In genomic region chr2:162821718-162822117, GRCh38 we compare ENCODE assay signal across 33 cellular contexts. TPM values are rescaled to one million over a fixed set of nuclear protein-coding genes. Genes with fewer than 3 reads are reported as not detected.
"Had no signal": no experiment of that assay in that cellular context is flagged by ENCODE, and none has a peak within 500 bp of the region (broad histone marks: within the 10 kb centered on the region; RNA-seq: fewer than 3 reads in every experiment).

No MANE protein-coding gene starts in this region.

- H3K27ac ChIP-seq: ascending aorta, colonic mucosa, Peyer's patch, RWPE1 had no signal

- DNase-seq: activated CD4-positive, alpha-beta T cell treated with anti-CD3 and anti-CD28 coated beads for 48 hours; activated CD4-positive, alpha-beta T cell treated with anti-CD3 and anti-CD28 coated beads, Interleukin-2, amount 50 U/mL, for 4 hours; activated CD4-positive, CD25-positive, alpha-beta regulatory T cell treated with anti-CD3 and anti-CD28 coated beads, Interleukin-2, amount 50 U/mL, for 72 hours; activated CD8-positive, alpha-beta memory T cell treated with anti-CD3 and anti-CD28 coated beads, Interleukin-2, amount 50 U/mL, for 48 hours; activated CD8-positive, alpha-beta T cell treated with anti-CD3 and anti-CD28 coated beads, Interleukin-2, amount 10 ng/mL, durations not matched to agents 7 days and 5 days; activated naive CD8-positive, alpha-beta T cell treated with anti-CD3 and anti-CD28 coated beads, Interleukin-2, amount 50 U/mL, for 24 hours; activated T-cell treated with anti-CD3 and anti-CD28 coated beads, Interleukin-2, amount 50 U/mL, for 1 hour; amniotic stem cell; cerebellar nuclear complex; colonic mucosa; KG1; MV-4-11; NCI-H1105; NCI-H1436; NCI-H1694 treated with DMSO at 0.1 percent for 48 hours; NCI-H2171; NCI-H2227 treated with DMSO at 0.1 percent for 48 hours; NCI-H446 treated with DMSO at 0.1 percent for 48 hours; NCI-H524 treated with DMSO at 0.1 percent for 48 hours; NCI-H774; Peyer's patch; SHP77 had no signal

- H3K27me3 Mint-ChIP-seq: activated naive CD4-positive, alpha-beta T cell treated with anti-CD3 and anti-CD28 coated beads, Interleukin-2, amount 50 U/mL, for 24 hours; activated naive CD8-positive, alpha-beta T cell treated with anti-CD3 and anti-CD28 coated beads, Interleukin-2, amount 50 U/mL, for 24 hours; brain had no signal

- H3K4me1 ChIP-seq: ascending aorta, colonic mucosa, Peyer's patch had no signal

- H3K27me3 ChIP-seq: ascending aorta, colonic mucosa, Peyer's patch had no signal

- H3K36me3 ChIP-seq: ascending aorta, colonic mucosa, Peyer's patch had no signal

- H3K4me1 Mint-ChIP-seq: activated naive CD4-positive, alpha-beta T cell treated with anti-CD3 and anti-CD28 coated beads, Interleukin-2, amount 50 U/mL, for 24 hours; activated naive CD8-positive, alpha-beta T cell treated with anti-CD3 and anti-CD28 coated beads, Interleukin-2, amount 50 U/mL, for 24 hours; brain had no signal

- H3K4me3 Mint-ChIP-seq: activated CD8-positive, alpha-beta T cell treated with anti-CD3 and anti-CD28 coated beads, Interleukin-2, amount 10 ng/mL, durations not matched to agents 7 days and 5 days; activated naive CD4-positive, alpha-beta T cell treated with anti-CD3 and anti-CD28 coated beads, Interleukin-2, amount 50 U/mL, for 24 hours; activated naive CD8-positive, alpha-beta T cell treated with anti-CD3 and anti-CD28 coated beads, Interleukin-2, amount 50 U/mL, for 24 hours; brain; T-helper 1 cell treated with Interleukin-12 subunit alpha and Interleukin-12 subunit beta and Interleukin-4 antibody, amounts not matched to agents 30 μg/mL and 1 μg/mL, for 36 hours; WTC11 had no signal

- ATAC-seq: activated CD8-positive, alpha-beta T cell treated with anti-CD3 and anti-CD28 coated beads, Interleukin-2, amount 10 ng/mL, durations not matched to agents 7 days and 5 days; activated naive CD8-positive, alpha-beta T cell treated with anti-CD3 and anti-CD28 coated beads, Interleukin-2, amount 50 U/mL, for 24 hours; WTC11 had no signal

- H3K27ac Mint-ChIP-seq: activated CD8-positive, alpha-beta T cell treated with anti-CD3 and anti-CD28 coated beads, Interleukin-2, amount 10 ng/mL, durations not matched to agents 7 days and 5 days; activated naive CD4-positive, alpha-beta T cell treated with anti-CD3 and anti-CD28 coated beads, Interleukin-2, amount 50 U/mL, for 24 hours; activated naive CD8-positive, alpha-beta T cell treated with anti-CD3 and anti-CD28 coated beads, Interleukin-2, amount 50 U/mL, for 24 hours; brain; T-helper 1 cell treated with Interleukin-12 subunit alpha and Interleukin-12 subunit beta and Interleukin-4 antibody, amounts not matched to agents 30 μg/mL and 1 μg/mL, for 36 hours; WTC11 had no signal

- H3K9me3 Mint-ChIP-seq: activated naive CD8-positive, alpha-beta T cell treated with anti-CD3 and anti-CD28 coated beads, Interleukin-2, amount 50 U/mL, for 24 hours; brain; T-helper 1 cell treated with Interleukin-12 subunit alpha and Interleukin-12 subunit beta and Interleukin-4 antibody, amounts not matched to agents 30 μg/mL and 1 μg/mL, for 36 hours; WTC11 had no signal

- H3K36me3 Mint-ChIP-seq: activated naive CD4-positive, alpha-beta T cell treated with anti-CD3 and anti-CD28 coated beads, Interleukin-2, amount 50 U/mL, for 24 hours; brain; WTC11 had no signal

- H3K9me3 ChIP-seq: ascending aorta, colonic mucosa, Peyer's patch had no signal

- H3K4me3 ChIP-seq: ascending aorta, colonic mucosa, Peyer's patch had no signal

RNA-seq across cellular contexts. Expression of gene KCNH7, which starts 16.8 kb away (rescaled TPM):
- total RNA-seq: activated CD8-positive, alpha-beta T cell treated with anti-CD3 and anti-CD28 coated beads, Interleukin-2, amount 10 ng/mL, durations not matched to agents 7 days and 5 days; ascending aorta; cardiac septum; colonic mucosa; LHCN-M2; M059J; OCI-LY7; Peyer's patch; SK-MEL-5 had no signal
